ENCODE assay signal across 8 cellular contexts in genomic region chr2:68252407-68253210, GRCh38. TPM values are rescaled to one million over a fixed set of nuclear protein-coding genes. Genes with fewer than 3 reads are reported as not detected.
A peak's percentile ranks its signal among the peaks of the same experiment; 100 is the strongest.
DNase-seq lines count a peak whose midpoint lies in the region; ATAC-seq and TF ChIP-seq lines count a peak whose summit lies in the region.

PPP3R1 (minus strand) TSS chr2:68252532; CDS start chr2:68252127, 405 bp downstream.

- intact Hi-C loops in left ventricle myocardium superior (cut with micrococcal nuclease): no loop called here
- intact Hi-C loops in prostate gland (cut with DNase I): loop anchor here (2.0 kb wide), 1 partner anchor 96 kb away; the partner anchor contains the start of gene PNO1

- DNase-seq in NCI-H187 (lab: John Stamatoyannopoulos, UW) (peak; percentile 89 to 97), T-helper 2 cell (peak; percentile 89 to 99 (median 93)), left ventricle myocardium superior (peak; percentile 97), prostate gland (ENCODE audit: low spot score) (peak; percentile 96), ureter (ENCODE audit: low spot score) (peak; percentile 97)

- H3K9me3 ChIP-seq in prostate gland: no peaks in the 10 kb centered on the region

- TF ChIP-seq POLR2A in prostate gland (IDR thresholded peaks at IDR 0.05): peak; percentile 91

- no peaks in the 10 kb centered on the region for H3K27me3 ChIP-seq in prostate gland (replicated peaks; ENCODE audit: insufficient read depth)

- TF ChIP-seq CTCF in prostate gland (IDR thresholded peaks at IDR 0.05): peak in 1 of 4 experiments; percentile 6

- peak; percentile 82 for ATAC-seq in GM18498 (IDR thresholded peaks at IDR 0.05; ENCODE audit: unreplicated experiment)
- ATAC-seq in HG02885 (IDR thresholded peaks at IDR 0.05; ENCODE audit: poor library complexity, unreplicated experiment): peak; percentile 85
- ATAC-seq in left ventricle myocardium superior: peak; percentile 97

- H3K27ac ChIP-seq in angular gyrus (ENCODE audit: low read depth, low read length) (peak within 1 kb of the TSS; percentile 99), prostate gland (peak within 1 kb of the TSS; percentile 96 to 97)

- no peaks in the 10 kb centered on the region for H3K36me3 ChIP-seq in prostate gland

- peaks cover 6% of the 10 kb centered on the region for H3K4me1 ChIP-seq in prostate gland (replicated peaks)

- WGBS in prostate gland: under 1% methylated on average over 74 of the region's 77 CpGs

- H3K4me3 ChIP-seq in prostate gland: peak within 1 kb of the TSS; percentile 89 to 91

RNA-seq across cellular contexts. Expression of gene PPP3R1, which starts in this region (rescaled TPM):
- 38.5 TPM for total RNA-seq in left ventricle myocardium superior
- 10 to 100 TPM; 31.3 to 34.9 TPM for total RNA-seq in prostate gland
- total RNA-seq in ureter: 57.7 TPM

Comparison
In these comparisons a context has a peak if more than half of its experiments do, and no peak if none do; other contexts are left out.
1. Peak in every context shown above with its lines: DNase-seq, ATAC-seq, H3K4me3 ChIP-seq and H3K27ac ChIP-seq.